Comparison of ENCODE assay signal across 1 cellular context in genomic region chr1:39282537-39283216, GRCh38.
TF ChIP-seq lines count a peak whose summit lies in the region.

No MANE protein-coding gene starts in this region.

TF ChIP-seq in GM23338, 12 proteins besides CTCF, POLR2A, EP300 and RAD21 (continued from another document):
- TF ChIP-seq REST (IDR thresholded peaks at IDR 0.05; ENCODE audit: unreplicated experiment) = no peak
- no peak for TF ChIP-seq STAT1 (IDR thresholded peaks at IDR 0.05; ENCODE audit: unreplicated experiment)
- no peak for TF ChIP-seq EZH2 (IDR thresholded peaks at IDR 0.05; ENCODE audit: low read depth, unreplicated experiment)
TF ChIP-seq in GM23338: peak in this region for 0.
